18 cellular contexts compared by ENCODE assay signal in genomic region chr2:81528852-81529480, GRCh38.
DNase-seq lines count a peak whose midpoint lies in the region; ATAC-seq lines count a peak whose summit lies in the region.
"Had no signal": no experiment of that assay in that cellular context is flagged by ENCODE, and none has a peak within 500 bp of the region (broad histone marks: within the 10 kb centered on the region; RNA-seq: fewer than 3 reads in every experiment).

No MANE protein-coding gene starts in this region.

- ATAC-seq in GM19025 (IDR thresholded peaks at IDR 0.05; ENCODE audit: low read depth, unreplicated experiment) (peak; percentile 82), GM21717 (IDR thresholded peaks at IDR 0.05; ENCODE audit: unreplicated experiment) (peak; percentile 62), HG02981 (IDR thresholded peaks at IDR 0.05; ENCODE audit: unreplicated experiment) (peak; percentile 97), HG03571 (IDR thresholded peaks at IDR 0.05; ENCODE audit: unreplicated experiment) (peak; percentile 93), HG03469 (IDR thresholded peaks at IDR 0.05; ENCODE audit: unreplicated experiment) (no peak)
- ATAC-seq: activated naive CD8-positive, alpha-beta T cell treated with anti-CD3 and anti-CD28 coated beads, Interleukin-2, amount 50 U/mL, for 24 hours; left lobe of liver had no signal

- no peak for DNase-seq in COLO829 (ENCODE audit: low spot score)
- DNase-seq in NCI-H510A (lab: John Stamatoyannopoulos, UW), result no peak
- no peak for DNase-seq in DMS53 (lab: John Stamatoyannopoulos, UW)
- DNase-seq: activated B cell treated with CpG ODN at 0.5 μM for 24 hours; activated CD8-positive, alpha-beta memory T cell treated with anti-CD3 and anti-CD28 coated beads for 24 hours; activated naive CD8-positive, alpha-beta T cell treated with anti-CD3 and anti-CD28 coated beads, Interleukin-2, amount 50 U/mL, for 24 hours; NCI-H2029 treated with DMSO at 0.1 percent for 48 hours; NCI-H526; SIG-M5; stimulated activated naive CD4-positive, alpha-beta T cell treated with Interleukin-2 at 50 U/mL for 16 hours; T-helper 2 cell; trophoblast cell had no signal
